In the genomic region with DNA sequence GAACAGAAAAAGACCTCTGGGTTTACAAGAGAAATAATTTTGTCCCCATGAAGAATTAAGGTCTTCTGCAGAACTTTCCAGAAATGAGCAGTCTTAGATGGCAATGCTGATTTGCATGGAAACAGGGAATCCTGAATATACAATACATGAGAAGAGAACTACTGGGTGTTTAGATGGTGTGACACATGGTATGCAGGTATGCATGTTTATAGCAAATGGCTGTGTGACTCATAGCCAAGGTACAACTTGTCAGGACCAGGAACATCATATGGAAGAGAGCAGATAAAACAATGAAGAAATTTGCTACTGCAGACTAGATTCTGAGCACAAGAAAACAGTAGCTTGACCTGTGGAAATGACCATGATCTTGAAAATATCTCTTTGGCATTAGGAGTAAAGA, we compare ENCODE assay signal across 20 cellular contexts.
"Had no signal": no experiment of that assay in that cellular context is flagged by ENCODE, and none has a peak within 500 bp of the region (broad histone marks: within the 10 kb centered on the region; RNA-seq: fewer than 3 reads in every experiment).

No MANE protein-coding gene starts in this region.

- DNase-seq: colonic mucosa; dermis blood vessel endothelial cell; endodermal cell; glutamatergic neuron; immature natural killer cell; left colon; natural killer cell; posterior cingulate gyrus; sigmoid colon; stimulated activated CD4-positive, alpha-beta T cell treated with anti-CD3 and anti-CD28 coated beads, Interleukin-2, amount 100 ng/mL, for 24 hours; stimulated activated CD4-positive, alpha-beta T cell treated with anti-CD3 and anti-CD28 coated beads, Interleukin-4, amount 100 ng/mL, for 4 hours; stimulated activated naive B cell treated with anti-CD40 and anti-IgM and Interleukin-4, amounts not matched to agents 10 μg/mL and 1 μg/mL and 100 μg/mL, for 72 hours; stimulated activated naive CD8-positive, alpha-beta T cell treated with anti-CD3 and anti-CD28 coated beads, Interleukin-15, amount 100 ng/mL, for 72 hours; testis had no signal

- H3K27me3 ChIP-seq: colonic mucosa, gastroesophageal sphincter, right atrium auricular region, sigmoid colon, testis, tibial nerve had no signal

- H3K27ac ChIP-seq: colonic mucosa, esophagus muscularis mucosa, gastroesophageal sphincter, right atrium auricular region, sigmoid colon, testis, tibial nerve had no signal

- ATAC-seq: gastroesophageal sphincter; left colon; natural killer cell; stimulated activated naive B cell treated with anti-CD40 and anti-IgM and Interleukin-4, amounts not matched to agents 10 μg/mL and 1 μg/mL and 100 μg/mL, for 72 hours; stimulated activated naive CD8-positive, alpha-beta T cell treated with anti-CD3 and anti-CD28 coated beads, Interleukin-15, amount 100 ng/mL, for 72 hours had no signal

- FAIRE-seq: endothelial cell of umbilical vein had no signal

- H3K36me3 ChIP-seq: colonic mucosa, esophagus muscularis mucosa, gastroesophageal sphincter, right atrium auricular region, sigmoid colon, tibial nerve had no signal

- H3K9me3 ChIP-seq: colonic mucosa, esophagus muscularis mucosa, gastroesophageal sphincter, right atrium auricular region, sigmoid colon, testis, tibial nerve had no signal

- H3K4me1 ChIP-seq: colonic mucosa, esophagus muscularis mucosa, gastroesophageal sphincter, right atrium auricular region, sigmoid colon, testis, tibial nerve had no signal

- H3K4me3 ChIP-seq: colonic mucosa, esophagus muscularis mucosa, gastroesophageal sphincter, right atrium auricular region, sigmoid colon, skin epidermis, testis, tibial nerve had no signal
